6 cellular contexts compared by ENCODE assay signal in the genomic region with DNA sequence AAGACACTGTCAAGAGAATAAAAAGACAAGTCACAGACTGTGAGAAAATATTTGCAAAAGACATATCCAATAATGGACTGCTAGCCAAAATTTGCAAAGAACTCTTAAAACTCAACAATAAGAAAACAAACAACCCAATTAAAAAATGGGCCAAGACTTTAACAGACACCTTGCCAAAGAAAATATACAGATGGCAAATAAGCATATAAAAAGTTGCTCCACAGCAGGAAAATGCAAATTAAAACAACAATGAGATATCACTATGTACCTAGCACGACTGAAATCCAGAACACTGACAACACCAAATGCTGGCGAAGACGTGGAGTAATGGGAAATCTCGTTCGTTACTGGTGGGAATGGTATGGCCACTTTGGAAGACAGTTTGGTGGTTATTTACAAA.
"Had no signal": no experiment of that assay in that cellular context is flagged by ENCODE, and none has a peak within 500 bp of the region (broad histone marks: within the 10 kb centered on the region; RNA-seq: fewer than 3 reads in every experiment).

No MANE protein-coding gene starts in this region.

- DNase-seq: H9, HCEC 1CT, IMR-90, KG1 had no signal

- H3K4me3 ChIP-seq: GM23338, K562 had no signal

- ATAC-seq: GM23338, K562 had no signal
